Comparison of ENCODE assay signal across 8 cellular contexts in genomic region chr17:81978901-81979298, GRCh38. TPM values are rescaled to one million over a fixed set of nuclear protein-coding genes. Genes with fewer than 3 reads are reported as not detected.
DNase-seq lines count a peak whose midpoint lies in the region; ATAC-seq and TF ChIP-seq lines count a peak whose summit lies in the region.
"Had no signal": no experiment of that assay in that cellular context is flagged by ENCODE, and none has a peak within 500 bp of the region (broad histone marks: within the 10 kb centered on the region; RNA-seq: fewer than 3 reads in every experiment).

No MANE protein-coding gene starts in this region.

- H3K4me3 Mint-ChIP-seq in effector memory CD8-positive, alpha-beta T cell = peak overlapping the region; percentile 92 to 98

- H2BK12ac ChIP-seq in trophoblast cell (ENCODE audit: low read length) = peak overlapping the region; percentile 46

- H2AFZ ChIP-seq in PC-9 = no peak overlapping the region
- H2AFZ ChIP-seq in trophoblast cell (ENCODE audit: insufficient read depth, low read length, poor library complexity) = peak overlapping the region; percentile 45

- H3K27me3 ChIP-seq in PC-9 (ENCODE audit: insufficient read depth, low read depth) (no peaks in the 10 kb centered on the region), trophoblast cell (ENCODE audit: insufficient read depth, low read length) (no peaks in the 10 kb centered on the region), ovary (no peaks in the 10 kb centered on the region)

- H3K79me2 ChIP-seq in PC-9 (ENCODE audit: low read depth) (peaks cover 4% of the 10 kb centered on the region; the same call in 1 of the 2 replicates), trophoblast cell (ENCODE audit: control insufficient read depth, insufficient read depth, low read length, poor library complexity) (peaks cover 10% of the 10 kb centered on the region)

- peak overlapping the region; percentile 67 for H4K8ac ChIP-seq in trophoblast cell (ENCODE audit: low read depth, low read length)

- H3K9ac ChIP-seq in ES-I3 (ENCODE audit: low read depth, low read length) = 0 out of 2 replicates have a peak overlapping the region, but pooled peaks have one; percentile 75
- no peak overlapping the region for H3K9ac ChIP-seq in trophoblast cell (ENCODE audit: low read length)

- peaks cover 26% of the 10 kb centered on the region for H3K79me1 ChIP-seq in trophoblast cell (ENCODE audit: low read length)

- H3K36me3 Mint-ChIP-seq in effector memory CD8-positive, alpha-beta T cell (ENCODE audit: insufficient read depth) = peaks cover 18% of the 10 kb centered on the region

- peak overlapping the region; percentile 92 for H2AK5ac ChIP-seq in trophoblast cell (ENCODE audit: low read length)

- peaks cover 32% of the 10 kb centered on the region for H3F3A ChIP-seq in PC-9 (ENCODE audit: insufficient read depth, low read depth)

- TF ChIP-seq EP300 in ovary (IDR thresholded peaks at IDR 0.05) = no peak

- peak overlapping the region; percentile 24 for H3K14ac ChIP-seq in trophoblast cell (ENCODE audit: low read length)

- H3K23ac ChIP-seq in trophoblast cell (ENCODE audit: low read length) = no peak overlapping the region

- no TSS peak for BruUV-seq in PC-9 (replicated peaks; lab: Mats Ljungman, UMichigan)

- H3K36me3 ChIP-seq in ES-I3 (ENCODE audit: insufficient read depth, low read length) (no peaks in the 10 kb centered on the region), PC-9 (ENCODE audit: low read depth) (no peaks in the 10 kb centered on the region), trophoblast cell (ENCODE audit: control insufficient read depth in 1 of 2, insufficient read depth in 2 of 2, low read length in 2 of 2) (peaks cover 0 to 5% of the 10 kb centered on the region in 2 experiments), ovary (no peaks in the 10 kb centered on the region)

- 0 out of 2 replicates have a peak, but pooled peaks cover 5% of the 10 kb centered on the region for H4K20me1 ChIP-seq in PC-9 (ENCODE audit: insufficient read depth)

- peaks cover 23 to 30% of the 10 kb centered on the region in 2 donors for H3K4me1 Mint-ChIP-seq in effector memory CD8-positive, alpha-beta T cell (ENCODE audit: low read depth in 2 of 2)

- peak overlapping the region; percentile 88 for H4K12ac ChIP-seq in trophoblast cell (ENCODE audit: low read depth, low read length)

- POLR2A ChIA-PET in PC-9 (lab: Charles Lee; ENCODE audit: unreplicated experiment) = no interaction called here

- H2BK5ac ChIP-seq in trophoblast cell (ENCODE audit: low read depth, low read length, poor library complexity) = peak overlapping the region; percentile 3

- peak overlapping the region; percentile 8 for H2BK120ac ChIP-seq in trophoblast cell (ENCODE audit: insufficient read depth, low read length, poor library complexity)

- H3K9me3 ChIP-seq in ES-I3 (ENCODE audit: control insufficient read depth, insufficient read depth, low read length) = no peaks in the 10 kb centered on the region
- H3K9me3 ChIP-seq in PC-9 (ENCODE audit: insufficient read depth, low read depth) = no peaks in the 10 kb centered on the region
- no peaks in the 10 kb centered on the region for H3K9me3 ChIP-seq in trophoblast cell (ENCODE audit: insufficient read depth, low read depth, low read length)
- no peaks in the 10 kb centered on the region for H3K9me3 ChIP-seq in ovary

- H3K9me2 ChIP-seq in PC-9 (ENCODE audit: insufficient read depth) = no peaks in the 10 kb centered on the region

- H3K27me3 Mint-ChIP-seq in effector memory CD8-positive, alpha-beta T cell = no peaks in the 10 kb centered on the region

- H3K4me3 ChIP-seq in PC-9 (no peak overlapping the region), trophoblast cell (ENCODE audit: low read depth, low read length) (no peak overlapping the region), ovary (no peak overlapping the region)

- CTCF ChIA-PET in PC-9 (lab: Charles Lee) = interaction anchor here (0.8 kb wide), 1 partner anchor 10 kb away, joined by 5 read pairs; no protein-coding TSS in a partner anchor

- no CpG with 5 or more reads among the region's 8 CpGs for WGBS in trophoblast cell (ENCODE audit: extremely low coverage, insufficient coverage, insufficient read length)
- WGBS in ovary, 3 donors = 83 to 95% (median 94%) methylated on average over 8 of the region's 8 CpGs

- no peak for ATAC-seq in effector memory CD8-positive, alpha-beta T cell (replicated peaks)

- H3K9me3 Mint-ChIP-seq in effector memory CD8-positive, alpha-beta T cell = no peaks in the 10 kb centered on the region

- peak overlapping the region; percentile 88 for H3K18ac ChIP-seq in trophoblast cell (ENCODE audit: low read length)

- H3K27ac ChIP-seq in PC-9 = no peak overlapping the region
- H3K27ac ChIP-seq in trophoblast cell (ENCODE audit: low read depth, low read length) = no peak overlapping the region
- no peak overlapping the region for H3K27ac ChIP-seq in ovary

- H4K91ac ChIP-seq in trophoblast cell (ENCODE audit: low read depth, low read length) = peak overlapping the region; percentile 55

- intact Hi-C loops in PC-9 (cut with micrococcal nuclease; ENCODE audit: unreplicated experiment) = no loop called here
- intact Hi-C loops in ovary (cut with DNase I) = no loop called here

- H3K4ac ChIP-seq in trophoblast cell (ENCODE audit: low read depth, low read length) = peak overlapping the region; percentile 61

- no peak for TF ChIP-seq POLR2A in ovary (IDR thresholded peaks at IDR 0.05)

- peak overlapping the region; percentile 63 for H3K4me2 ChIP-seq in PC-9
- no peak overlapping the region for H3K4me2 ChIP-seq in trophoblast cell (ENCODE audit: low read length)

- TF ChIP-seq CTCF in PC-9 (conservative IDR thresholded peaks at IDR 0.05) (no peak), ovary (IDR thresholded peaks at IDR 0.05) (no peak)

- H3K27ac Mint-ChIP-seq in effector memory CD8-positive, alpha-beta T cell = peak overlapping the region in 1 of 2 donors; percentile 66

- DNase-seq in PC-9 = no peak
- DNase-seq in effector memory CD8-positive, alpha-beta T cell = no peak
- peak in 1 of 2 donors; percentile 59 for DNase-seq in trophoblast cell
- DNase-seq in NOMO-1 (lab: John Stamatoyannopoulos, UW; ENCODE audit: unreplicated experiment in 2 of 2) = no peak
- DNase-seq in ovary = no peak
- DNase-seq in GDM1 (lab: John Stamatoyannopoulos, UW) = no peak
- DNase-seq: NCI-H526 treated with DMSO at 0.1 percent for 48 hours had no signal

- H3K4me1 ChIP-seq in ES-I3 (ENCODE audit: insufficient read depth, low read length) = no peaks in the 10 kb centered on the region; the same call in 1 of the 2 replicates
- peaks cover 33% of the 10 kb centered on the region for H3K4me1 ChIP-seq in PC-9 (replicated peaks; ENCODE audit: insufficient read depth)
- H3K4me1 ChIP-seq in trophoblast cell (ENCODE audit: control insufficient read depth in 1 of 2, insufficient read depth in 2 of 2, low read length in 2 of 2) = peaks cover 32 to 41% of the 10 kb centered on the region in 2 experiments
- H3K4me1 ChIP-seq in ovary (ENCODE audit: insufficient read depth) = peaks cover 6% of the 10 kb centered on the region

RNA-seq across cellular contexts. Expression of gene ASPSCR1, which starts 1.5 kb away (rescaled TPM):
- 54.9 and 80.0 TPM in 2 replicates for total RNA-seq in PC-9 (2021)
- 12.8 and 13.1 TPM in 2 replicates for polyA plus RNA-seq in trophoblast cell (2013)
- total RNA-seq in ovary = 10 to 100 TPM; 18.0 to 39.9 (median 25.8) TPM
- 10 to 100 TPM in 1 of 2 donors, 1 to 10 TPM in 1; 1.6 to 24.3 TPM for polyA plus RNA-seq in ovary

RNA-seq across cellular contexts. Expression of gene NOTUM, which starts 17.9 kb away (rescaled TPM):
- 0.33 TPM in 1 of 2 replicates, not detected in the other for total RNA-seq in PC-9 (2021)
- polyA plus RNA-seq in trophoblast cell (2013) = 8.7 and 9.0 TPM in 2 replicates
- under 1 TPM in 3 of 7 donors, not detected in 4; 0.20 to 0.36 (median 0.24) TPM for total RNA-seq in ovary
- under 1 TPM in 1 of 2 donors, not detected in 1; 0.05 TPM for polyA plus RNA-seq in ovary

RNA-seq across cellular contexts. Expression of gene MYADML2, which starts 31.9 kb away (rescaled TPM):
- total RNA-seq in PC-9 (2021) = not detected in 2 replicates
- 0.01 TPM in 1 of 2 replicates, not detected in the other for polyA plus RNA-seq in trophoblast cell (2013)
- total RNA-seq in ovary = not detected
- polyA plus RNA-seq in ovary = not detected

RNA-seq across cellular contexts. Expression of gene PYCR1, which starts 41.8 kb away (rescaled TPM):
- total RNA-seq in PC-9 (2021) = 88.9 and 120 TPM in 2 replicates
- polyA plus RNA-seq in trophoblast cell (2013) = 37.2 and 37.6 TPM in 2 replicates
- 100 to 1,000 TPM in 1 of 7 donors, 10 to 100 TPM in 2, 1 to 10 TPM in 4; 1.5 to 119 (median 9.4) TPM for total RNA-seq in ovary
- polyA plus RNA-seq in ovary = 1 to 10 TPM; 6.1 to 8.1 TPM

RNA-seq across cellular contexts. Expression of gene CENPX, which starts 43.8 kb away (rescaled TPM):
- 115 and 132 TPM in 2 replicates for total RNA-seq in PC-9 (2021)
- 38.1 and 38.7 TPM in 2 replicates for polyA plus RNA-seq in trophoblast cell (2013)
- total RNA-seq in ovary = 10 to 100 TPM; 27.5 to 59.7 (median 35.3) TPM
- polyA plus RNA-seq in ovary = 10 to 100 TPM in 1 of 2 donors, 1 to 10 TPM in 1; 3.3 to 68.8 TPM
